1 cellular context compared by ENCODE assay signal in genomic region chr14:92866181-92866752, GRCh38.
TF ChIP-seq lines count a peak whose summit lies in the region.

No MANE protein-coding gene starts in this region.

TF ChIP-seq in IMR-90, 13 proteins besides CTCF, POLR2A, EP300 and RAD21 (continued from another document):
- TF ChIP-seq, protein P1, sequence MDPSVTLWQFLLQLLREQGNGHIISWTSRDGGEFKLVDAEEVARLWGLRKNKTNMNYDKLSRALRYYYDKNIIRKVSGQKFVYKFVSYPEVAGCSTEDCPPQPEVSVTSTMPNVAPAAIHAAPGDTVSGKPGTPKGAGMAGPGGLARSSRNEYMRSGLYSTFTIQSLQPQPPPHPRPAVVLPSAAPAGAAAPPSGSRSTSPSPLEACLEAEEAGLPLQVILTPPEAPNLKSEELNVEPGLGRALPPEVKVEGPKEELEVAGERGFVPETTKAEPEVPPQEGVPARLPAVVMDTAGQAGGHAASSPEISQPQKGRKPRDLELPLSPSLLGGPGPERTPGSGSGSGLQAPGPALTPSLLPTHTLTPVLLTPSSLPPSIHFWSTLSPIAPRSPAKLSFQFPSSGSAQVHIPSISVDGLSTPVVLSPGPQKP (IDR thresholded peaks at IDR 0.05; ENCODE audit: borderline replicate concordance, low read depth, low read length), result no peak
- no peak for TF ChIP-seq CEBPB (IDR thresholded peaks at IDR 0.05; ENCODE audit: low read depth, low read length)
- TF ChIP-seq NFE2L2 (IDR thresholded peaks at IDR 0.05; ENCODE audit: low read depth, low read length), result no peak
- TF ChIP-seq RCOR1 (IDR thresholded peaks at IDR 0.05; ENCODE audit: insufficient replicate concordance, low read length), result no peak
- no peak for TF ChIP-seq RFX5 (IDR thresholded peaks at IDR 0.05; ENCODE audit: low read depth, low read length)
